10 cellular contexts compared by ENCODE assay signal in the genomic region with DNA sequence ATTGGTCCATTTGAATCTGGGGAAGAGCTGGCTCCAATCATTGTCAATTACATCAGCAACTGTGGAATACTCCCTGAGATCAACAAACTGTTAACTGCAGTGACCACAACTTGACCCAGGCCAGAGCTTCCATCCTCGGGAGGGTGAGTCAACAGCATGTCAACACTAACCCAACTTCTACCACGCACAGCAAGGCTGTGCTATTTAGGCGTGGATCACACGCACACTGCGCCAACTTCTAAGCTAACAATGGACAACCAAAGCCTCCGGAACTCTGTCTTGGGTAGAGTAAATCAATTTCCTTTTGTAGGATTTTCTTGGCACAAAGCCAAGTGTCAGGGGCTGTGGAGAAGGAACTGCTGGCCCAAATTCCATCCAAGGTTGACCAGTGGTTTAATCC. TPM values are rescaled to one million over a fixed set of nuclear protein-coding genes. Genes with fewer than 3 reads are reported as not detected.
DNase-seq lines count a peak whose midpoint lies in the region; ATAC-seq, FAIRE-seq and TF ChIP-seq lines count a peak whose summit lies in the region.
"Had no signal": no experiment of that assay in that cellular context is flagged by ENCODE, and none has a peak within 500 bp of the region (broad histone marks: within the 10 kb centered on the region; RNA-seq: fewer than 3 reads in every experiment).

No MANE protein-coding gene starts in this region.

- TF ChIP-seq CTCF in fibroblast of pulmonary artery (IDR thresholded peaks at IDR 0.05; ENCODE audit: low read length, missing control alignments) (no peak), progenitor cell of endocrine pancreas (IDR thresholded peaks at IDR 0.05; ENCODE audit: unreplicated experiment) (no peak)

- peak; percentile 96 for FAIRE-seq in RCC 7860 (lab: Jason Lieb, UNC)

- H3K27me3 Mint-ChIP-seq in progenitor cell of endocrine pancreas = no peaks in the 10 kb centered on the region
- H3K27me3 Mint-ChIP-seq in activated naive CD4-positive, alpha-beta T cell treated with anti-CD3 and anti-CD28 coated beads for 36 hours (ENCODE audit: low read depth) = no peaks in the 10 kb centered on the region
- H3K27me3 Mint-ChIP-seq: brain had no signal

- peak overlapping the region; percentile 31 for H3K27ac Mint-ChIP-seq in progenitor cell of endocrine pancreas
- H3K27ac Mint-ChIP-seq in activated naive CD4-positive, alpha-beta T cell treated with anti-CD3 and anti-CD28 coated beads for 36 hours = no peak overlapping the region

- peaks cover 32% of the 10 kb centered on the region for H3K36me3 Mint-ChIP-seq in progenitor cell of endocrine pancreas (ENCODE audit: insufficient read depth)
- peaks cover 6% of the 10 kb centered on the region for H3K36me3 Mint-ChIP-seq in activated naive CD4-positive, alpha-beta T cell treated with anti-CD3 and anti-CD28 coated beads for 36 hours (ENCODE audit: low read depth)

- intact Hi-C loops in activated naive CD4-positive, alpha-beta T cell treated with anti-CD3 and anti-CD28 coated beads for 36 hours (cut with micrococcal nuclease) = no loop called here

- no peak overlapping the region for H3K4me3 Mint-ChIP-seq in progenitor cell of endocrine pancreas (ENCODE audit: low read depth)
- no peak overlapping the region for H3K4me3 Mint-ChIP-seq in activated naive CD4-positive, alpha-beta T cell treated with anti-CD3 and anti-CD28 coated beads for 36 hours
- H3K4me3 Mint-ChIP-seq: brain had no signal

- H3K4me3 ChIP-seq in fibroblast of pulmonary artery (replicated peaks; ENCODE audit: low read depth, low read length) = no peak overlapping the region

- peaks cover 35% of the 10 kb centered on the region for H3K4me1 Mint-ChIP-seq in progenitor cell of endocrine pancreas (ENCODE audit: low read depth)
- peaks cover 10% of the 10 kb centered on the region for H3K4me1 Mint-ChIP-seq in activated naive CD4-positive, alpha-beta T cell treated with anti-CD3 and anti-CD28 coated beads for 36 hours (ENCODE audit: low read depth)

- no peaks in the 10 kb centered on the region for H3K9me3 Mint-ChIP-seq in progenitor cell of endocrine pancreas (ENCODE audit: low read depth)
- no peaks in the 10 kb centered on the region for H3K9me3 Mint-ChIP-seq in activated naive CD4-positive, alpha-beta T cell treated with anti-CD3 and anti-CD28 coated beads for 36 hours

- CTCF ChIA-PET in activated naive CD4-positive, alpha-beta T cell treated with anti-CD3 and anti-CD28 coated beads for 36 hours (lab: Charles Lee) = interaction anchor here (0.5 to 1.2 kb wide), 2 partner anchors 21 to 204 kb away, joined by 3 to 4 read pairs; no protein-coding TSS in a partner anchor

- peak; percentile 81 for DNase-seq in GM04503 (ENCODE audit: low read depth)
- peak; percentile 94 for DNase-seq in RCC 7860 (ENCODE audit: low spot score)
- peak; percentile 99 for DNase-seq in fibroblast of pulmonary artery (ENCODE audit: low read depth)
- DNase-seq in progenitor cell of endocrine pancreas (ENCODE audit: low spot score, unreplicated experiment) = no peak
- DNase-seq in activated CD4-positive, CD25-positive, alpha-beta regulatory T cell treated with anti-CD3 and anti-CD28 coated beads, Interleukin-2, amount 50 U/mL, for 72 hours = no peak
- no peak for DNase-seq in activated naive CD4-positive, alpha-beta T cell treated with anti-CD3 and anti-CD28 coated beads for 36 hours
- DNase-seq: NCI-H526 treated with DMSO at 0.1 percent for 48 hours had no signal

- ATAC-seq in HG03025 (IDR thresholded peaks at IDR 0.05; ENCODE audit: low FRiP score, unreplicated experiment) = no peak
- no peak for ATAC-seq in GM21360 (IDR thresholded peaks at IDR 0.05; ENCODE audit: unreplicated experiment)

RNA-seq across cellular contexts. Expression of gene APP, which starts 30.4 kb away (rescaled TPM):
- total RNA-seq in progenitor cell of endocrine pancreas = 611 and 631 TPM in 2 replicates
- total RNA-seq in activated naive CD4-positive, alpha-beta T cell treated with anti-CD3 and anti-CD28 coated beads for 36 hours = 10 to 100 TPM; 60.6 to 61.1 TPM

Comparison
In these comparisons a context has a peak if more than half of its experiments do, and no peak if none do; other contexts are left out.
1. DNase-seq: peak in GM04503 (single experiment), RCC 7860 (single experiment) and fibroblast of pulmonary artery (single experiment); none in progenitor cell of endocrine pancreas (single experiment), activated CD4-positive, CD25-positive, alpha-beta regulatory T cell treated with anti-CD3 and anti-CD28 coated beads, Interleukin-2, amount 50 U/mL, for 72 hours (single experiment) and activated naive CD4-positive, alpha-beta T cell treated with anti-CD3 and anti-CD28 coated beads for 36 hours (single experiment).